In the genomic region with DNA sequence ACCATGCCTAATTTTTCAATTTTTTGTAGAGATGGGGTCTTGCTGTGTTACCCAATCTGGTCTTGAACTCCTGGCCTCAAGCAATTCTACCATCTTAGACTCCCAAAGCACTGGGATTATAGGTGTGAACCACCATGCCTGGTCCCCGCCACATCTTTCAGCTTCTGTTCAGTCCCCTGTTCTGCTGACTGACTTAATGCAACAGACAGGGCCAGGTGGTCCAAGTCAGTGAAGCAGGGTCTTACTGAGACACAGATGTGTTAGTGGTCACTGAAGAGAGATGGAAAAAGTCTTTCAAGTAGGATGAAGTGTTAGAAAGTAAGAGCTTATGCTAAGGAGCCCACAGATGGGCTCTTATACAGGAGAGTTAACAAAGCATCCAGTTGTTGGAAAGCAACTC, we compare ENCODE assay signal across 5 cellular contexts.
DNase-seq lines count a peak whose midpoint lies in the region; TF ChIP-seq lines count a peak whose summit lies in the region.
"Not testable (repeated sequence)": the region's sequence is repeated elsewhere in the genome, so short reads cannot be mapped to it uniquely, and the experiment has no call there.

No MANE protein-coding gene starts in this region.

- H3K4me3 Mint-ChIP-seq in activated T-cell treated with anti-CD3 and anti-CD28 coated beads, Interleukin-2, amount 50 U/mL, for 24 hours; nephron progenitor cell; stimulated activated naive CD8-positive, alpha-beta T cell treated with anti-CD3 and anti-CD28 coated beads, Interleukin-15, Interleukin-2, amounts not matched to agents 100 ng/mL and 50 ng/mL, for 24 hours: not testable (repeated sequence)

- peak overlapping the region; percentile 15 for H3K27ac Mint-ChIP-seq in activated T-cell treated with anti-CD3 and anti-CD28 coated beads, Interleukin-2, amount 50 U/mL, for 24 hours
- H3K27ac Mint-ChIP-seq in nephron progenitor cell = peak overlapping the region; percentile 68
- H3K27ac Mint-ChIP-seq in stimulated activated naive CD8-positive, alpha-beta T cell treated with anti-CD3 and anti-CD28 coated beads, Interleukin-15, Interleukin-2, amounts not matched to agents 100 ng/mL and 50 ng/mL, for 24 hours = peak overlapping the region; percentile 2

- DNase-seq in NCI-H524 (lab: John Stamatoyannopoulos, UW) = peak; percentile 69 to 87
- peak; percentile 27 for DNase-seq in NCI-H82 (lab: John Stamatoyannopoulos, UW)
- not testable (repeated sequence) for DNase-seq in activated T-cell treated with anti-CD3 and anti-CD28 coated beads, Interleukin-2, amount 50 U/mL, for 24 hours; nephron progenitor cell

- peaks cover 49% of the 10 kb centered on the region for H3K36me3 Mint-ChIP-seq in activated T-cell treated with anti-CD3 and anti-CD28 coated beads, Interleukin-2, amount 50 U/mL, for 24 hours (ENCODE audit: low read depth)
- H3K36me3 Mint-ChIP-seq in nephron progenitor cell (ENCODE audit: low read depth) = peaks cover 17% of the 10 kb centered on the region
- H3K36me3 Mint-ChIP-seq in stimulated activated naive CD8-positive, alpha-beta T cell treated with anti-CD3 and anti-CD28 coated beads, Interleukin-15, Interleukin-2, amounts not matched to agents 100 ng/mL and 50 ng/mL, for 24 hours (ENCODE audit: low read depth) = peaks cover 16% of the 10 kb centered on the region

- TF ChIP-seq CTCF in nephron progenitor cell (IDR thresholded peaks at IDR 0.05) = not testable (repeated sequence)

- not testable (repeated sequence) for H3K27me3 Mint-ChIP-seq in activated T-cell treated with anti-CD3 and anti-CD28 coated beads, Interleukin-2, amount 50 U/mL, for 24 hours; nephron progenitor cell (ENCODE audit: low read depth, poor library complexity); stimulated activated naive CD8-positive, alpha-beta T cell treated with anti-CD3 and anti-CD28 coated beads, Interleukin-15, Interleukin-2, amounts not matched to agents 100 ng/mL and 50 ng/mL, for 24 hours

- not testable (repeated sequence) for H3K9me3 Mint-ChIP-seq in activated T-cell treated with anti-CD3 and anti-CD28 coated beads, Interleukin-2, amount 50 U/mL, for 24 hours; nephron progenitor cell; stimulated activated naive CD8-positive, alpha-beta T cell treated with anti-CD3 and anti-CD28 coated beads, Interleukin-15, Interleukin-2, amounts not matched to agents 100 ng/mL and 50 ng/mL, for 24 hours

- H3K4me1 Mint-ChIP-seq in activated T-cell treated with anti-CD3 and anti-CD28 coated beads, Interleukin-2, amount 50 U/mL, for 24 hours (ENCODE audit: low read depth); stimulated activated naive CD8-positive, alpha-beta T cell treated with anti-CD3 and anti-CD28 coated beads, Interleukin-15, Interleukin-2, amounts not matched to agents 100 ng/mL and 50 ng/mL, for 24 hours (ENCODE audit: low read depth): not testable (repeated sequence)
- peaks cover 10% of the 10 kb centered on the region for H3K4me1 Mint-ChIP-seq in nephron progenitor cell

Comparison
In these comparisons a context has a peak if more than half of its experiments do, and no peak if none do; other contexts are left out.
1. H3K27ac Mint-ChIP-seq: peak in every context shown above with its lines; median percentile 68 in nephron progenitor cell; 15 in activated T-cell treated with anti-CD3 and anti-CD28 coated beads, Interleukin-2, amount 50 U/mL, for 24 hours; 2 in stimulated activated naive CD8-positive, alpha-beta T cell treated with anti-CD3 and anti-CD28 coated beads, Interleukin-15, Interleukin-2, amounts not matched to agents 100 ng/mL and 50 ng/mL, for 24 hours.